14 cellular contexts compared by ENCODE assay signal in the genomic region with DNA sequence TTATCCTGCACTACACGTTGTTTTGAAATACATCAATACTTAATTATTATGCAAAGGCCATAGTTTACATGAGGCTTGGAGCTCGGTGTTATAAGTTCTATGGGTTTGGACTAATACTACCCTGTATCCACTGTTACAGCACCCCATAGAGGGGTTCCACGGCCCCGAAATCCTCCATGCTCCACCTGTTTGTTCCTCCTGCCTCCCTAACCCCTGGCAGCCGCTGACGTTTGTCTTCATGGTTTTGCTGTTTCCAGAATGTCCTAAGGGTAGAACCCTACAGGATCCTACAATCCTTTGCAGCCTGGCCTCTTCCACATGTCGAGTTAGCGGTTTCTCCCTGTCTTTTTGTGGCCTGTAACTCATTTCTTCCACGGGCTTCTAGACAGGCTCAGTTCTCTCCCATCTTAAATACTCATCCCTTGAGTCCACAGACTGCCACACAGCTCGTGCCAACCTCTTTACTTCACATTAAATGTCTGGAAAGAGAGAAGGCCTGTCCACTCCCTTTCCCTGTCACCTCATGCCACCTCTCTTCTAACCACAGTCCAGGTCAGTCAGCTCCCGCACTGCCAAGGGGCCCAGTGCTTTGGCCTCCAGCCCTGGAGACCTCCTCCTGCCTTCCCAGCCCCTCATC. TPM values are rescaled to one million over a fixed set of nuclear protein-coding genes. Genes with fewer than 3 reads are reported as not detected.
DNase-seq lines count a peak whose midpoint lies in the region; ATAC-seq and TF ChIP-seq lines count a peak whose summit lies in the region.
"Had no signal": no experiment of that assay in that cellular context is flagged by ENCODE, and none has a peak within 500 bp of the region (broad histone marks: within the 10 kb centered on the region; RNA-seq: fewer than 3 reads in every experiment).

No MANE protein-coding gene starts in this region.

- peaks cover 11% of the 10 kb centered on the region for H3K4me1 Mint-ChIP-seq in activated CD8-positive, alpha-beta memory T cell treated with anti-CD3 and anti-CD28 coated beads, Interleukin-2, amount 10 ng/mL, durations not matched to agents 7 days and 5 days
- H3K4me1 Mint-ChIP-seq in effector memory CD8-positive, alpha-beta T cell (ENCODE audit: low read depth in 2 of 2): peaks cover 31 to 39% of the 10 kb centered on the region in 2 donors
- H3K4me1 Mint-ChIP-seq in HFFc6 (ENCODE audit: low read depth): no peaks in the 10 kb centered on the region

- no peak overlapping the region for H3K4me3 Mint-ChIP-seq in activated CD8-positive, alpha-beta memory T cell treated with anti-CD3 and anti-CD28 coated beads, Interleukin-2, amount 10 ng/mL, durations not matched to agents 7 days and 5 days
- peak overlapping the region; percentile 61 to 68 for H3K4me3 Mint-ChIP-seq in effector memory CD8-positive, alpha-beta T cell
- H3K4me3 Mint-ChIP-seq in HFFc6: no peak overlapping the region

- intact Hi-C loops in posterior vena cava (cut with DNase I): no loop called here

- CTCF ChIA-PET in activated CD8-positive, alpha-beta memory T cell treated with anti-CD3 and anti-CD28 coated beads, Interleukin-2, amount 10 ng/mL, durations not matched to agents 7 days and 5 days (lab: Charles Lee): interaction anchor here (1.3 kb wide), 1 partner anchor 92 kb away, joined by 6 read pairs; no protein-coding TSS in a partner anchor

- peak; percentile 33 for DNase-seq in activated CD8-positive, alpha-beta memory T cell treated with anti-CD3 and anti-CD28 coated beads, Interleukin-2, amount 10 ng/mL, durations not matched to agents 7 days and 5 days
- DNase-seq in activated CD8-positive, alpha-beta memory T cell treated with anti-CD3 and anti-CD28 coated beads, Interleukin-2, amount 50 U/mL, for 4 hours: no peak
- DNase-seq in GM20000 (ENCODE audit: low spot score): peak; percentile 16
- DNase-seq in effector memory CD8-positive, alpha-beta T cell: no peak
- peak; percentile 47 for DNase-seq in posterior vena cava (ENCODE audit: low spot score)
- DNase-seq in HFFc6: no peak
- DNase-seq: NCI-H187 treated with DMSO at 0.1 percent for 48 hours, NCI-H748 treated with DMSO at 0.1 percent for 48 hours had no signal

- no peak for TF ChIP-seq CTCF in GM20000 (IDR thresholded peaks at IDR 0.05; ENCODE audit: extremely low read depth, missing control alignments)
- TF ChIP-seq CTCF in HFFc6 (IDR thresholded peaks at IDR 0.05): no peak

- H3K27me3 Mint-ChIP-seq in activated CD8-positive, alpha-beta memory T cell treated with anti-CD3 and anti-CD28 coated beads, Interleukin-2, amount 10 ng/mL, durations not matched to agents 7 days and 5 days: no peaks in the 10 kb centered on the region
- no peaks in the 10 kb centered on the region for H3K27me3 Mint-ChIP-seq in effector memory CD8-positive, alpha-beta T cell
- peaks cover 34% of the 10 kb centered on the region for H3K27me3 Mint-ChIP-seq in HFFc6 (ENCODE audit: insufficient read depth)

- H3K9me3 Mint-ChIP-seq in activated CD8-positive, alpha-beta memory T cell treated with anti-CD3 and anti-CD28 coated beads, Interleukin-2, amount 10 ng/mL, durations not matched to agents 7 days and 5 days (ENCODE audit: low read depth): no peaks in the 10 kb centered on the region
- H3K9me3 Mint-ChIP-seq in effector memory CD8-positive, alpha-beta T cell: no peaks in the 10 kb centered on the region
- no peaks in the 10 kb centered on the region for H3K9me3 Mint-ChIP-seq in HFFc6

- ATAC-seq in activated CD8-positive, alpha-beta memory T cell treated with anti-CD3 and anti-CD28 coated beads, Interleukin-2, amount 10 ng/mL, durations not matched to agents 7 days and 5 days: no peak
- no peak for ATAC-seq in effector memory CD8-positive, alpha-beta T cell (replicated peaks)
- ATAC-seq in HG03095 (IDR thresholded peaks at IDR 0.05; ENCODE audit: unreplicated experiment) (no peak), GM21447 (IDR thresholded peaks at IDR 0.05; ENCODE audit: unreplicated experiment) (no peak)

- peak overlapping the region; percentile 77 for H3K27ac Mint-ChIP-seq in activated CD8-positive, alpha-beta memory T cell treated with anti-CD3 and anti-CD28 coated beads, Interleukin-2, amount 10 ng/mL, durations not matched to agents 7 days and 5 days
- H3K27ac Mint-ChIP-seq in effector memory CD8-positive, alpha-beta T cell: peak overlapping the region; percentile 78 to 81
- no peak overlapping the region for H3K27ac Mint-ChIP-seq in HFFc6

- H3K36me3 Mint-ChIP-seq in activated CD8-positive, alpha-beta memory T cell treated with anti-CD3 and anti-CD28 coated beads, Interleukin-2, amount 10 ng/mL, durations not matched to agents 7 days and 5 days: no peaks in the 10 kb centered on the region
- no peaks in the 10 kb centered on the region for H3K36me3 Mint-ChIP-seq in effector memory CD8-positive, alpha-beta T cell (ENCODE audit: insufficient read depth)
- no peaks in the 10 kb centered on the region for H3K36me3 Mint-ChIP-seq in HFFc6 (ENCODE audit: low read depth)

RNA-seq across cellular contexts. Expression of gene TH, which starts 42.4 kb away (rescaled TPM):
- not detected for total RNA-seq in activated CD8-positive, alpha-beta memory T cell treated with anti-CD3 and anti-CD28 coated beads, Interleukin-2, amount 10 ng/mL, durations not matched to agents 7 days and 5 days
- total RNA-seq in posterior vena cava: under 1 TPM in 1 of 2 donors, not detected in 1; 0.67 TPM
- total RNA-seq in HFFc6 (2021; fragmentation: NEBNext Ultra II Directional; extraction: Animal tissue kit (Norgen Biotek cat#: 25700)): not detected
- total RNA-seq: activated CD8-positive, alpha-beta memory T cell treated with anti-CD3 and anti-CD28 coated beads for 36 hours; omental fat pad; T-helper 2 cell treated with Interferon-gamma antibody and Interleukin-4, amounts not matched to agents 100 ng/mL and 5 ng/mL, for 36 hours had no signal

RNA-seq across cellular contexts. Expression of gene INS, which starts 53.0 kb away (rescaled TPM):
- total RNA-seq in activated CD8-positive, alpha-beta memory T cell treated with anti-CD3 and anti-CD28 coated beads, Interleukin-2, amount 10 ng/mL, durations not matched to agents 7 days and 5 days: not detected
- total RNA-seq in posterior vena cava: not detected
- total RNA-seq in HFFc6 (2021; fragmentation: NEBNext Ultra II Directional; extraction: Animal tissue kit (Norgen Biotek cat#: 25700)): not detected
- total RNA-seq: activated CD8-positive, alpha-beta memory T cell treated with anti-CD3 and anti-CD28 coated beads for 36 hours; omental fat pad; T-helper 2 cell treated with Interferon-gamma antibody and Interleukin-4, amounts not matched to agents 100 ng/mL and 5 ng/mL, for 36 hours; temporal lobe had no signal

RNA-seq across cellular contexts. Expression of gene ASCL2, which starts 56.4 kb away (rescaled TPM):
- total RNA-seq in activated CD8-positive, alpha-beta memory T cell treated with anti-CD3 and anti-CD28 coated beads, Interleukin-2, amount 10 ng/mL, durations not matched to agents 7 days and 5 days: under 1 TPM; 0.12 to 0.15 TPM
- total RNA-seq in posterior vena cava: under 1 TPM; 0.43 to 0.69 TPM
- not detected for total RNA-seq in HFFc6 (2021; fragmentation: NEBNext Ultra II Directional; extraction: Animal tissue kit (Norgen Biotek cat#: 25700))

Comparison
In these comparisons a context has a peak if more than half of its experiments do, and no peak if none do; other contexts are left out.
1. DNase-seq: peak in activated CD8-positive, alpha-beta memory T cell treated with anti-CD3 and anti-CD28 coated beads, Interleukin-2, amount 10 ng/mL, durations not matched to agents 7 days and 5 days (single experiment), GM20000 (single experiment) and posterior vena cava (single experiment); none in activated CD8-positive, alpha-beta memory T cell treated with anti-CD3 and anti-CD28 coated beads, Interleukin-2, amount 50 U/mL, for 4 hours (single experiment), effector memory CD8-positive, alpha-beta T cell (0 of 3) and HFFc6 (single experiment).
2. H3K4me3 Mint-ChIP-seq: peak in effector memory CD8-positive, alpha-beta T cell (2 of 2); none in activated CD8-positive, alpha-beta memory T cell treated with anti-CD3 and anti-CD28 coated beads, Interleukin-2, amount 10 ng/mL, durations not matched to agents 7 days and 5 days (single experiment) and HFFc6 (single experiment).